Comparison of ENCODE assay signal across 20 cellular contexts in the genomic region with DNA sequence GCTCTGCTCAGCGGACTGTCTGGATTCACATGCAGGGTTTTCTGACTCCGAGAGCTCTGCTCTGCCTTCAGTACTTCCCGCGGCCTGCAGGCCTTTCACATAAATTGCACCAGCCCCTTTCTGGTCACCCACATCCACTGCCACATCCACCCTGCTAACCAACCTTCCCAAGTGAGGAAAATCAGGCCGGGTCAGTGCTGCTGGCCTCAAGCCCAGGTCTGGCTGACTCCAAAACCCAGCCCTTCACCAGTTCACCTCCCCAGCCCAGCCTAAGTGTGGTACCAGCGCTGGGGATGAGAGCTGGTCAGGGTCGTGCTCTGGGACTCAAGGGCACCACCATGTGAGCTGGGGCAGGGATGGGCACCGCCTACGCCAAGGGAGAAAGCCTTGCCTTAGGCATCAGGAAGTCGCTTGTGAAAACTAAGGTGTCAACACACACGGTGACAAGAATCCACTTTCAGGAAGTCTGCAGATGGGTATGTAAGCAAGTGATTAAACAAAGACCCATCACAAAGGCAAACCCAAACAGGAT. TPM values are rescaled to one million over a fixed set of nuclear protein-coding genes. Genes with fewer than 3 reads are reported as not detected.
DNase-seq lines count a peak whose midpoint lies in the region; ATAC-seq and TF ChIP-seq lines count a peak whose summit lies in the region.
"Had no signal": no experiment of that assay in that cellular context is flagged by ENCODE, and none has a peak within 500 bp of the region (broad histone marks: within the 10 kb centered on the region; RNA-seq: fewer than 3 reads in every experiment).

No MANE protein-coding gene starts in this region.

- H3K14ac ChIP-seq in trophoblast cell (ENCODE audit: low read length) = no peak overlapping the region

- no CpG with 5 or more reads among the region's 11 CpGs for WGBS in trophoblast cell (ENCODE audit: extremely low coverage, insufficient coverage, insufficient read length)

- H2AFZ ChIP-seq in trophoblast cell (ENCODE audit: insufficient read depth, low read length, poor library complexity) = no peak overlapping the region

- H3K36me3 Mint-ChIP-seq in activated CD4-positive, alpha-beta T cell treated with anti-CD3 and anti-CD28 coated beads, Interleukin-2, amount 10 ng/mL, durations not matched to agents 24 days and 14 days (ENCODE audit: low read depth) = peaks cover 59% of the 10 kb centered on the region

- no peak overlapping the region for H3K4ac ChIP-seq in trophoblast cell (ENCODE audit: low read depth, low read length)

- no peak overlapping the region for H2AK5ac ChIP-seq in trophoblast cell (ENCODE audit: low read length)

- H3K4me1 Mint-ChIP-seq in activated CD4-positive, alpha-beta T cell treated with anti-CD3 and anti-CD28 coated beads, Interleukin-2, amount 10 ng/mL, durations not matched to agents 24 days and 14 days = peaks cover 13% of the 10 kb centered on the region

- H3K79me2 ChIP-seq in trophoblast cell (ENCODE audit: control insufficient read depth, insufficient read depth, low read length, poor library complexity) = peaks cover 2% of the 10 kb centered on the region

- H4K8ac ChIP-seq in trophoblast cell (ENCODE audit: low read depth, low read length) = no peak overlapping the region

- H2BK12ac ChIP-seq in trophoblast cell (ENCODE audit: low read length) = no peak overlapping the region

- H2BK120ac ChIP-seq in trophoblast cell (ENCODE audit: insufficient read depth, low read length, poor library complexity) = no peak overlapping the region

- H3K36me3 ChIP-seq in trophoblast cell (ENCODE audit: control insufficient read depth in 1 of 2, insufficient read depth in 2 of 2, low read length in 2 of 2) = peaks cover 56 to 60% of the 10 kb centered on the region in 2 experiments

- H3K4me3 Mint-ChIP-seq in activated CD4-positive, alpha-beta T cell treated with anti-CD3 and anti-CD28 coated beads, Interleukin-2, amount 10 ng/mL, durations not matched to agents 24 days and 14 days = no peak overlapping the region
- H3K4me3 Mint-ChIP-seq: dendritic cell treated with granulocyte-macrophage colony-stimulating factor and Interleukin-4, amounts not matched to agents 40 ng/mL and 50 ng/mL, for 4 days had no signal

- no peaks in the 10 kb centered on the region for H3K27me3 Mint-ChIP-seq in activated CD4-positive, alpha-beta T cell treated with anti-CD3 and anti-CD28 coated beads, Interleukin-2, amount 10 ng/mL, durations not matched to agents 24 days and 14 days
- H3K27me3 Mint-ChIP-seq: dendritic cell treated with granulocyte-macrophage colony-stimulating factor and Interleukin-4, amounts not matched to agents 40 ng/mL and 50 ng/mL, for 4 days had no signal

- H3K9me3 ChIP-seq in trophoblast cell (ENCODE audit: insufficient read depth, low read depth, low read length) = no peaks in the 10 kb centered on the region
- H3K9me3 ChIP-seq: pancreas, transverse colon had no signal

- H3K9ac ChIP-seq in trophoblast cell (ENCODE audit: low read length) = no peak overlapping the region

- no peak overlapping the region for H3K4me3 ChIP-seq in epithelial cell of esophagus (ENCODE audit: low read length)
- peak overlapping the region; percentile 14 for H3K4me3 ChIP-seq in trophoblast cell (ENCODE audit: low read depth, low read length)
- H3K4me3 ChIP-seq: GM12878, pancreas, skin epidermis, transverse colon had no signal

- H3K23ac ChIP-seq in trophoblast cell (ENCODE audit: low read length) = no peak overlapping the region

- peak overlapping the region; percentile 31 for H4K12ac ChIP-seq in trophoblast cell (ENCODE audit: low read depth, low read length)

- no peak overlapping the region for H3K4me2 ChIP-seq in trophoblast cell (ENCODE audit: low read length)

- TF ChIP-seq CTCF in epithelial cell of esophagus (IDR thresholded peaks at IDR 0.05; ENCODE audit: insufficient read depth, low read depth, low read length, missing control alignments) = no peak

- H3K4me1 ChIP-seq in trophoblast cell (ENCODE audit: control insufficient read depth in 1 of 2, insufficient read depth in 2 of 2, low read length in 2 of 2) = peaks cover 0 to 3% of the 10 kb centered on the region in 2 experiments
- H3K4me1 ChIP-seq: pancreas, transverse colon had no signal

- H3K9me3 Mint-ChIP-seq in activated CD4-positive, alpha-beta T cell treated with anti-CD3 and anti-CD28 coated beads, Interleukin-2, amount 10 ng/mL, durations not matched to agents 24 days and 14 days = no peaks in the 10 kb centered on the region
- H3K9me3 Mint-ChIP-seq: dendritic cell treated with granulocyte-macrophage colony-stimulating factor and Interleukin-4, amounts not matched to agents 40 ng/mL and 50 ng/mL, for 4 days had no signal

- no peaks in the 10 kb centered on the region for H3K79me1 ChIP-seq in trophoblast cell (ENCODE audit: low read length)

- intact Hi-C loops in activated CD4-positive, alpha-beta T cell treated with anti-CD3 and anti-CD28 coated beads, Interleukin-2, amount 10 ng/mL, durations not matched to agents 24 days and 14 days (cut with micrococcal nuclease) = no loop called here

- H3K27me3 ChIP-seq in trophoblast cell (ENCODE audit: insufficient read depth, low read length) = no peaks in the 10 kb centered on the region
- H3K27me3 ChIP-seq: pancreas, transverse colon had no signal

- no peak for ATAC-seq in HG02885 (IDR thresholded peaks at IDR 0.05; ENCODE audit: poor library complexity, unreplicated experiment)
- ATAC-seq: GM12878, HCT116 had no signal

- no peak for DNase-seq in activated CD4-positive, alpha-beta T cell treated with anti-CD3 and anti-CD28 coated beads, Interleukin-2, amount 10 ng/mL, durations not matched to agents 24 days and 14 days
- no peak for DNase-seq in activated CD4-positive, alpha-beta T cell treated with anti-CD3 and anti-CD28 coated beads for 4 hours
- DNase-seq in NCI-H2196 (lab: John Stamatoyannopoulos, UW; ENCODE audit: unreplicated experiment) = peak; percentile 30
- DNase-seq in epithelial cell of esophagus (ENCODE audit: low read depth) = peak; percentile 21
- no peak for DNase-seq in trophoblast cell
- no peak for DNase-seq in cerebellar cortex (ENCODE audit: low spot score)
- no peak for DNase-seq in DMS114 treated with DMSO at 0.1 percent for 48 hours (lab: John Stamatoyannopoulos, UW; ENCODE audit: unreplicated experiment)
- DNase-seq: ACHN; activated CD4-positive, alpha-beta T cell treated with anti-CD3 and anti-CD28 coated beads, Interleukin-2, amount 50 U/mL, for 48 hours; activated effector memory CD4-positive, alpha-beta T cell treated with Interleukin-2 at 50 U/mL for 16 hours; MV-4-11; SHP77; T-helper 9 cell; transverse colon had no signal

- H3K27ac Mint-ChIP-seq in activated CD4-positive, alpha-beta T cell treated with anti-CD3 and anti-CD28 coated beads, Interleukin-2, amount 10 ng/mL, durations not matched to agents 24 days and 14 days = peak overlapping the region; percentile 51
- H3K27ac Mint-ChIP-seq: dendritic cell treated with granulocyte-macrophage colony-stimulating factor and Interleukin-4, amounts not matched to agents 40 ng/mL and 50 ng/mL, for 4 days had no signal

- no peak overlapping the region for H4K91ac ChIP-seq in trophoblast cell (ENCODE audit: low read depth, low read length)

- H3K27ac ChIP-seq in trophoblast cell (ENCODE audit: low read depth, low read length) = no peak overlapping the region
- H3K27ac ChIP-seq: pancreas, transverse colon had no signal

- H2BK5ac ChIP-seq in trophoblast cell (ENCODE audit: low read depth, low read length, poor library complexity) = no peak overlapping the region

- H3K18ac ChIP-seq in trophoblast cell (ENCODE audit: low read length) = no peak overlapping the region

RNA-seq across cellular contexts. Expression of gene LMAN2, which starts 12.3 kb away (rescaled TPM):
- total RNA-seq in activated CD4-positive, alpha-beta T cell treated with anti-CD3 and anti-CD28 coated beads, Interleukin-2, amount 10 ng/mL, durations not matched to agents 24 days and 14 days = 105 and 108 TPM in 2 replicates
- polyA plus RNA-seq in trophoblast cell (2013) = 339 and 340 TPM in 2 replicates

RNA-seq across cellular contexts. Expression of gene RGS14, which starts 18.6 kb away (rescaled TPM):
- 45.3 and 49.3 TPM in 2 replicates for total RNA-seq in activated CD4-positive, alpha-beta T cell treated with anti-CD3 and anti-CD28 coated beads, Interleukin-2, amount 10 ng/mL, durations not matched to agents 24 days and 14 days
- 9.9 and 10.1 TPM in 2 replicates for polyA plus RNA-seq in trophoblast cell (2013)

RNA-seq across cellular contexts. Expression of gene MXD3, which starts 27.5 kb away (rescaled TPM):
- total RNA-seq in activated CD4-positive, alpha-beta T cell treated with anti-CD3 and anti-CD28 coated beads, Interleukin-2, amount 10 ng/mL, durations not matched to agents 24 days and 14 days = 9.1 and 11.7 TPM in 2 replicates
- polyA plus RNA-seq in trophoblast cell (2013) = 8.7 and 9.4 TPM in 2 replicates

RNA-seq across cellular contexts. Expression of gene PRELID1, which starts 35.6 kb away (rescaled TPM):
- total RNA-seq in activated CD4-positive, alpha-beta T cell treated with anti-CD3 and anti-CD28 coated beads, Interleukin-2, amount 10 ng/mL, durations not matched to agents 24 days and 14 days = 248 and 257 TPM in 2 replicates
- polyA plus RNA-seq in trophoblast cell (2013) = 213 and 221 TPM in 2 replicates

RNA-seq across cellular contexts. Expression of gene RAB24, which starts 35.7 kb away (rescaled TPM):
- total RNA-seq in activated CD4-positive, alpha-beta T cell treated with anti-CD3 and anti-CD28 coated beads, Interleukin-2, amount 10 ng/mL, durations not matched to agents 24 days and 14 days = 18.3 and 22.2 TPM in 2 replicates
- 30.0 and 32.2 TPM in 2 replicates for polyA plus RNA-seq in trophoblast cell (2013)

Comparison
In these comparisons a context has a peak if more than half of its experiments do, and no peak if none do; other contexts are left out.
1. DNase-seq: peak in NCI-H2196 (single experiment) and epithelial cell of esophagus (single experiment); none in activated CD4-positive, alpha-beta T cell treated with anti-CD3 and anti-CD28 coated beads, Interleukin-2, amount 10 ng/mL, durations not matched to agents 24 days and 14 days (single experiment), activated CD4-positive, alpha-beta T cell treated with anti-CD3 and anti-CD28 coated beads for 4 hours (0 of 2), trophoblast cell (0 of 2), cerebellar cortex (single experiment) and DMS114 treated with DMSO at 0.1 percent for 48 hours (single experiment).